ENCODE assay signal across 2 cellular contexts in the genomic region with DNA sequence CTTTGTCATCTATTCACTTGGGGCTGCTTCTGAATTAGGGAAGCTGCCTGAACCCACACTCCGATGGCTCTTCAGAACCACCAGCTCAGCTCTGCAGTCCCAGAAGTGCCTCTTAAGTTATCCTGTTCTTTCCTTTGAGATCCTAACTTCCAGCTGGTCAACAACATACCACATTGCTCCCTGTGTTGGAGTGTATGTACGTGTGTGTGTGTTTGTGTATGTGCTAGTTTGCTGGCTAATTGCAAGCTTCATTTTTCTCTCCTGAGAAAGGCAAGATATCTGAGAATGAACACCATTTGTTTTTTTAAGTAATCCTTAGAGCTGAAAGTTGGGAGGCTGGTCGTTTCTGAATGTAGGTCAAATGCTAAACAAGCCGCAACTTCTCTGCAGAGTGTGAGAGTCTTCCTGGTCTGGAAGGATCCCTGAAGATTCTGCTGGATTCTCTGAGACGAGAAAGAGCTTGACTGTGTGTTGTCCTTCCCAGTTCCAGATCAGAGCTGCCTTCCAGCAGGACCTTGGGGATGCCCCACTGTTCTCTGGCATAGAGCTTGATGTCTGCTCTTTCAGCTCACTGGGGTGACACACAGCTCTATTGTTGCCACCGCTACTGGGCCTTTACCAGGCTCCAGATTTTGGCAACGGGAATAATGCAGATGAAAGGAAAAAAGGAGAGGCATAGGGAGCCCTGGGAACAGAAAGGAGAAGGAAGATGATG.
TF ChIP-seq lines count a peak whose summit lies in the region.

No MANE protein-coding gene starts in this region.

TF ChIP-seq in H1, 55 proteins besides CTCF, POLR2A, EP300 and RAD21:
- no peak for TF ChIP-seq CBX8 (IDR thresholded peaks at IDR 0.05; ENCODE audit: borderline replicate concordance, low read depth, low read length)

TF ChIP-seq in HepG2, 621 proteins besides CTCF, POLR2A, EP300 and RAD21:
- TF ChIP-seq XBP1 (CRISPR knock-in tag; IDR thresholded peaks at IDR 0.05) (no peak), ZNF556 (CRISPR knock-in tag; IDR thresholded peaks at IDR 0.05; ENCODE audit: borderline replicate concordance) (no peak), HDAC1 (CRISPR knock-in tag; IDR thresholded peaks at IDR 0.05) (no peak), SMAD3 (CRISPR knock-in tag; IDR thresholded peaks at IDR 0.05) (no peak), JDP2 (CRISPR knock-in tag; IDR thresholded peaks at IDR 0.05; ENCODE audit: borderline replicate concordance) (no peak), MTA1 (CRISPR knock-in tag; IDR thresholded peaks at IDR 0.05; ENCODE audit: borderline replicate concordance) (no peak), HMG20B (CRISPR knock-in tag; conservative IDR thresholded peaks at IDR 0.05) (no peak), KAT8 (CRISPR knock-in tag; IDR thresholded peaks at IDR 0.05) (no peak), AGO2 (optimal IDR thresholded peaks at IDR 0.05; ENCODE audit: low read depth, low read length) (no peak), ZFP1 (CRISPR knock-in tag; IDR thresholded peaks at IDR 0.05) (no peak), GATA4 (IDR thresholded peaks at IDR 0.05; ENCODE audit: borderline replicate concordance, low read depth) (no peak), CBX2 (IDR thresholded peaks at IDR 0.05; ENCODE audit: low read depth, low read length) (no peak), CBX2 (CRISPR knock-in tag; IDR thresholded peaks at IDR 0.05; ENCODE audit: low read depth) (no peak), GABPA (IDR thresholded peaks at IDR 0.05; ENCODE audit: low read depth, low read length) (no peak), GABPA (CRISPR knock-in tag; IDR thresholded peaks at IDR 0.05; ENCODE audit: low read depth) (no peak), XRCC5 (optimal IDR thresholded peaks at IDR 0.05; ENCODE audit: low read length) (no peak), HNRNPL (IDR thresholded peaks at IDR 0.05; ENCODE audit: low read depth, low read length) (no peak), ZBTB21 (CRISPR knock-in tag; IDR thresholded peaks at IDR 0.05) (no peak)
- TF ChIP-seq, protein P1, sequence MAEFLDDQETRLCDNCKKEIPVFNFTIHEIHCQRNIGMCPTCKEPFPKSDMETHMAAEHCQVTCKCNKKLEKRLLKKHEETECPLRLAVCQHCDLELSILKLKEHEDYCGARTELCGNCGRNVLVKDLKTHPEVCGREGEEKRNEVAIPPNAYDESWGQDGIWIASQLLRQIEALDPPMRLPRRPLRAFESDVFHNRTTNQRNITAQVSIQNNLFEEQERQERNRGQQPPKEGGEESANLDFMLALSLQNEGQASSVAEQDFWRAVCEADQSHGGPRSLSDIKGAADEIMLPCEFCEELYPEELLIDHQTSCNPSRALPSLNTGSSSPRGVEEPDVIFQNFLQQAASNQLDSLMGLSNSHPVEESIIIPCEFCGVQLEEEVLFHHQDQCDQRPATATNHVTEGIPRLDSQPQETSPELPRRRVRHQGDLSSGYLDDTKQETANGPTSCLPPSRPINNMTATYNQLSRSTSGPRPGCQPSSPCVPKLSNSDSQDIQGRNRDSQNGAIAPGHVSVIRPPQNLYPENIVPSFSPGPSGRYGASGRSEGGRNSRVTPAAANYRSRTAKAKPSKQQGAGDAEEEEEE (CRISPR knock-in tag; IDR thresholded peaks at IDR 0.05; ENCODE audit: borderline replicate concordance), result no peak
- TF ChIP-seq, protein P2, sequence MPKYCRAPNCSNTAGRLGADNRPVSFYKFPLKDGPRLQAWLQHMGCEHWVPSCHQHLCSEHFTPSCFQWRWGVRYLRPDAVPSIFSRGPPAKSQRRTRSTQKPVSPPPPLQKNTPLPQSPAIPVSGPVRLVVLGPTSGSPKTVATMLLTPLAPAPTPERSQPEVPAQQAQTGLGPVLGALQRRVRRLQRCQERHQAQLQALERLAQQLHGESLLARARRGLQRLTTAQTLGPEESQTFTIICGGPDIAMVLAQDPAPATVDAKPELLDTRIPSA (CRISPR knock-in tag; IDR thresholded peaks at IDR 0.05; ENCODE audit: borderline replicate concordance), result no peak
- TF ChIP-seq, protein P3, sequence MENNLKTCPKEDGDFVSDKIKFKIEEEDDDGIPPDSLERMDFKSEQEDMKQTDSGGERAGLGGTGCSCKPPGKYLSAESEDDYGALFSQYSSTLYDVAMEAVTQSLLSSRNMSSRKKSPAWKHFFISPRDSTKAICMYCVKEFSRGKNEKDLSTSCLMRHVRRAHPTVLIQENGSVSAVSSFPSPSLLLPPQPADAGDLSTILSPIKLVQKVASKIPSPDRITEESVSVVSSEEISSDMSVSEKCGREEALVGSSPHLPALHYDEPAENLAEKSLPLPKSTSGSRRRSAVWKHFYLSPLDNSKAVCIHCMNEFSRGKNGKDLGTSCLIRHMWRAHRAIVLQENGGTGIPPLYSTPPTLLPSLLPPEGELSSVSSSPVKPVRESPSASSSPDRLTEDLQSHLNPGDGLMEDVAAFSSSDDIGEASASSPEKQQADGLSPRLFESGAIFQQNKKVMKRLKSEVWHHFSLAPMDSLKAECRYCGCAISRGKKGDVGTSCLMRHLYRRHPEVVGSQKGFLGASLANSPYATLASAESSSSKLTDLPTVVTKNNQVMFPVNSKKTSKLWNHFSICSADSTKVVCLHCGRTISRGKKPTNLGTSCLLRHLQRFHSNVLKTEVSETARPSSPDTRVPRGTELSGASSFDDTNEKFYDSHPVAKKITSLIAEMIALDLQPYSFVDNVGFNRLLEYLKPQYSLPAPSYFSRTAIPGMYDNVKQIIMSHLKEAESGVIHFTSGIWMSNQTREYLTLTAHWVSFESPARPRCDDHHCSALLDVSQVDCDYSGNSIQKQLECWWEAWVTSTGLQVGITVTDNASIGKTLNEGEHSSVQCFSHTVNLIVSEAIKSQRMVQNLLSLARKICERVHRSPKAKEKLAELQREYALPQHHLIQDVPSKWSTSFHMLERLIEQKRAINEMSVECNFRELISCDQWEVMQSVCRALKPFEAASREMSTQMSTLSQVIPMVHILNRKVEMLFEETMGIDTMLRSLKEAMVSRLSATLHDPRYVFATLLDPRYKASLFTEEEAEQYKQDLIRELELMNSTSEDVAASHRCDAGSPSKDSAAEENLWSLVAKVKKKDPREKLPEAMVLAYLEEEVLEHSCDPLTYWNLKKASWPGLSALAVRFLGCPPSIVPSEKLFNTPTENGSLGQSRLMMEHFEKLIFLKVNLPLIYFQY (CRISPR knock-in tag; IDR thresholded peaks at IDR 0.05; ENCODE audit: borderline replicate concordance), result no peak
TF ChIP-seq in HepG2: peak in this region for 0.
